ENCODE assay signal across 23 cellular contexts in the genomic region with DNA sequence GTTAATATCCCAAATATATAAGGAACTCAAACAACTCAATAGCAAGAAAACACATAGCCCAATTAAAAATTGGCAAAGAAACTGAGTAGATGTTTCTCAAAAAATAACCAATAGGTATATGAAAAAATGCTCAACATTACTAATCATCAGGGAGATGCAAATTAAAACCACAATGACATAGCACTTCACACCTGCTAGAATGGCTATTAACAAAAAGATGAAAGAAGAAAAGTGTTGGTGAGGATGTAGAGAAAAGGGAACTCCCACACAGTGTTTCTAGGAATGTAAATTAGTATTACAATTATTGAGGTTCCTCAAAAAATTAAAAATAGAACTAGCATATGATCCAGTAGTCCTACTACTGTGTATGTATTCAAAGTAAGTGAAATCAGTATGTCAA.
"Had no signal": no experiment of that assay in that cellular context is flagged by ENCODE, and none has a peak within 500 bp of the region (broad histone marks: within the 10 kb centered on the region; RNA-seq: fewer than 3 reads in every experiment).

No MANE protein-coding gene starts in this region.

- H3K4me1 ChIP-seq: left ventricle myocardium inferior, neural progenitor cell, right atrium auricular region, right lobe of liver, tibial nerve, uterus had no signal

- H3K4me3 ChIP-seq: left ventricle myocardium inferior, lung, neural progenitor cell, ovary, right atrium auricular region, right lobe of liver, smooth muscle cell, tibial nerve, uterus had no signal

- H3K9me3 ChIP-seq: ovary, right lobe of liver, uterus had no signal

- H3K27me3 ChIP-seq: neural progenitor cell, neutrophil, ovary, right atrium auricular region, right lobe of liver, tibial nerve, uterus had no signal

- H2AFZ ChIP-seq: neural progenitor cell had no signal

- H3K27ac ChIP-seq: left ventricle myocardium inferior, neural progenitor cell, neutrophil, ovary, right atrium auricular region, right lobe of liver, tibial nerve, uterus had no signal

- ATAC-seq: natural killer cell; right lobe of liver; stimulated activated memory B cell treated with anti-CD40 and anti-IgM and Interleukin-4, amounts not matched to agents 10 μg/mL and 1 μg/mL and 100 μg/mL, for 72 hours; stimulated activated naive CD8-positive, alpha-beta T cell treated with anti-CD3 and anti-CD28 coated beads, Interleukin-15, amount 100 ng/mL, for 72 hours had no signal

- H3K36me3 ChIP-seq: left ventricle myocardium inferior, neural progenitor cell, neutrophil, ovary, right atrium auricular region, right lobe of liver, tibial nerve, uterus had no signal

- H3K9ac ChIP-seq: neural progenitor cell had no signal

- H3K4me2 ChIP-seq: neural progenitor cell, smooth muscle cell had no signal

- DNase-seq: islet precursor cell; left ventricle myocardium inferior; mesendoderm; naive B cell; natural killer cell; nephron progenitor cell; ovary; right lobe of liver; stimulated activated CD4-positive, alpha-beta T cell treated with anti-CD3 and anti-CD28 coated beads, Interleukin-1b, Interleukin-23, amount 100 ng/mL, for 48 hours; stimulated activated CD4-positive, alpha-beta T cell treated with anti-CD3 and anti-CD28 coated beads, Interleukin-2, amount 100 ng/mL, for 48 hours; stimulated activated CD4-positive, alpha-beta T cell treated with anti-CD3 and anti-CD28 coated beads, Interleukin-4, amount 100 ng/mL, for 4 hours; stimulated activated CD8-positive, alpha-beta memory T cell treated with anti-CD3 and anti-CD28 coated beads, Interleukin-4, amount 100 ng/mL, for 48 hours; stimulated activated naive CD4-positive, alpha-beta T cell treated with Interleukin-2 at 50 U/mL for 16 hours; stimulated activated naive CD8-positive, alpha-beta T cell treated with anti-CD3 and anti-CD28 coated beads, Interleukin-15, amount 100 ng/mL, for 72 hours; substantia nigra; uterus had no signal
